In genomic region chr7:134893920-134894319, GRCh38 we compare ENCODE assay signal across 16 cellular contexts.
DNase-seq lines count a peak whose midpoint lies in the region; ATAC-seq and TF ChIP-seq lines count a peak whose summit lies in the region.
"Had no signal": no experiment of that assay in that cellular context is flagged by ENCODE, and none has a peak within 500 bp of the region (broad histone marks: within the 10 kb centered on the region; RNA-seq: fewer than 3 reads in every experiment).

No MANE protein-coding gene starts in this region.

- intact Hi-C loops in psoas muscle (cut with DNase I), result no loop called here

- no peaks in the 10 kb centered on the region for H3K27me3 ChIP-seq in ACC112 (ENCODE audit: insufficient read depth, low read length)
- no peaks in the 10 kb centered on the region for H3K27me3 ChIP-seq in psoas muscle (ENCODE audit: insufficient read depth in 3 of 3, low read length in 2 of 3)

- H3K9me3 ChIP-seq in psoas muscle, result no peaks in the 10 kb centered on the region

- H3K4me3 ChIP-seq in ACC112 (ENCODE audit: low read depth, low read length) (peak overlapping the region; percentile 79), astrocyte of the cerebellum (ENCODE audit: low read depth, low read length) (peak overlapping the region; percentile 52), foreskin fibroblast (ENCODE audit: low read depth in 1 of 2, low read length in 2 of 2) (peak overlapping the region; percentile 55 to 85), psoas muscle (peak overlapping the region; percentile 70)

- DNase-seq in astrocyte of the cerebellum (ENCODE audit: low read depth) (no peak), foreskin fibroblast (no peak), psoas muscle (no peak), germinal center (ENCODE audit: low spot score) (no peak), dermis blood vessel endothelial cell (no peak)
- no peak for DNase-seq in activated effector memory CD4-positive, alpha-beta T cell treated with anti-CD3 and anti-CD28 coated beads, Interleukin-2, amount 50 U/mL, for 16 hours
- DNase-seq in stimulated activated CD4-positive, alpha-beta T cell treated with anti-CD3 and anti-CD28 coated beads, Interleukin-2, amount 100 ng/mL, for 24 hours, result no peak
- DNase-seq: activated naive CD4-positive, alpha-beta T cell treated with anti-CD3 and anti-CD28 coated beads, Interleukin-2, amount 10 ng/mL, durations not matched to agents 7 days and 5 days; activated T-cell treated with anti-CD3 and anti-CD28 coated beads for 4 hours; effector CD4-positive, alpha-beta T cell; foreskin melanocyte; KG1; NCI-H1092 treated with DMSO at 0.1 percent for 48 hours; NCI-H748 treated with DMSO at 0.1 percent for 48 hours; PC-3 had no signal

- ATAC-seq in psoas muscle, result no peak
- ATAC-seq: PC-3 had no signal

- TF ChIP-seq CTCF in astrocyte of the cerebellum (IDR thresholded peaks at IDR 0.05; ENCODE audit: low read depth, low read length, missing control alignments) (no peak), foreskin fibroblast (IDR thresholded peaks at IDR 0.05; ENCODE audit: low read depth, low read length) (no peak), psoas muscle (IDR thresholded peaks at IDR 0.05) (no peak)

- peaks cover 23% of the 10 kb centered on the region for H3K4me1 ChIP-seq in ACC112 (ENCODE audit: control insufficient read depth, insufficient read depth, low read length, unreplicated experiment)
- H3K4me1 ChIP-seq in psoas muscle, result peaks cover 10% of the 10 kb centered on the region

- H3K27ac ChIP-seq in ACC112 (ENCODE audit: low read depth, low read length), result no peak overlapping the region; the same call in 1 of the 2 replicates
- no peak overlapping the region for H3K27ac ChIP-seq in psoas muscle

- peaks cover 25% of the 10 kb centered on the region for H3K36me3 ChIP-seq in ACC112 (ENCODE audit: insufficient read depth, low read length)
- H3K36me3 ChIP-seq in psoas muscle (ENCODE audit: insufficient read depth in 1 of 2, low read depth in 1 of 2), result no peaks in the 10 kb centered on the region

- H3K79me2 ChIP-seq in ACC112 (ENCODE audit: control insufficient read depth, insufficient read depth, low read length, unreplicated experiment), result peaks cover 68% of the 10 kb centered on the region

- in situ Hi-C loops in astrocyte of the cerebellum (cut with HindIII; ENCODE audit: low sequenced_read_pairs), result no loop called here

- WGBS in psoas muscle, 3 donors, result 91 to 94% (median 94%) methylated on average over 7 of the region's 7 CpGs

- no peak overlapping the region for H2AFZ ChIP-seq in ACC112 (ENCODE audit: low read length, unreplicated experiment)
